In genomic region chr19:7867092-7867844, GRCh38 we compare ENCODE assay signal across 1 cellular context.
TF ChIP-seq lines count a peak whose summit lies in the region.

No MANE protein-coding gene starts in this region.

TF ChIP-seq in HCT116, 20 proteins besides CTCF, POLR2A, EP300 and RAD21:
- TF ChIP-seq CBX3 (IDR thresholded peaks at IDR 0.05; ENCODE audit: low read depth) (no peak), ELF1 (IDR thresholded peaks at IDR 0.05; ENCODE audit: borderline replicate concordance, low read depth) (no peak), SIN3A (IDR thresholded peaks at IDR 0.05; ENCODE audit: low read depth) (no peak), CEBPB (IDR thresholded peaks at IDR 0.05; ENCODE audit: low read depth) (no peak), TCF7L2 (IDR thresholded peaks at IDR 0.05; ENCODE audit: borderline replicate concordance, extremely low read depth, insufficient read depth, insufficient read length) (no peak), YY1 (IDR thresholded peaks at IDR 0.05; ENCODE audit: extremely low read depth, insufficient replicate concordance, low read depth, low read length) (no peak)
